Comparison of ENCODE assay signal across 10 cellular contexts in genomic region chr15:72197045-72197459, GRCh38. TPM values are rescaled to one million over a fixed set of nuclear protein-coding genes. Genes with fewer than 3 reads are reported as not detected.
DNase-seq lines count a peak whose midpoint lies in the region; ATAC-seq and TF ChIP-seq lines count a peak whose summit lies in the region.
"Had no signal": no experiment of that assay in that cellular context is flagged by ENCODE, and none has a peak within 500 bp of the region (broad histone marks: within the 10 kb centered on the region; RNA-seq: fewer than 3 reads in every experiment).

No MANE protein-coding gene starts in this region.

- H3K4me3 ChIP-seq in Caco-2 (ENCODE audit: low read depth, low read length), result no peak overlapping the region
- H3K4me3 ChIP-seq in WERI-Rb-1 (ENCODE audit: low read depth, low read length), result no peak overlapping the region
- peak overlapping the region; percentile 28 to 58 for H3K4me3 ChIP-seq in right atrium auricular region
- H3K4me3 ChIP-seq in psoas muscle, result peak overlapping the region; percentile 62

- ATAC-seq in psoas muscle (no peak), GM21786 (IDR thresholded peaks at IDR 0.05; ENCODE audit: unreplicated experiment) (no peak), HG02759 (IDR thresholded peaks at IDR 0.05; ENCODE audit: unreplicated experiment) (no peak)

- CTCF ChIA-PET in Caco-2 (lab: Charles Lee), result no interaction called here

- 12 to 18% (median 16%) methylated on average over 33 to 35 of the region's 35 CpGs for WGBS in psoas muscle, 3 donors

- H3K4me1 Mint-ChIP-seq in Caco-2 (ENCODE audit: low read depth, unreplicated experiment), result no peaks in the 10 kb centered on the region

- intact Hi-C loops in Caco-2 (cut with micrococcal nuclease; ENCODE audit: unreplicated experiment) (no loop called here), psoas muscle (cut with DNase I) (loop anchor here in 1 of 2 donors (5.0 kb wide), 1 partner anchor 35 kb away; the partner anchor contains the start of gene PKM)

- peaks cover 46% of the 10 kb centered on the region for H3K36me3 Mint-ChIP-seq in Caco-2 (ENCODE audit: insufficient read depth, unreplicated experiment)

- no peak for TF ChIP-seq CTCF in Caco-2 (IDR thresholded peaks at IDR 0.05; ENCODE audit: insufficient read depth in 1 of 2, low read depth in 1 of 2, low read length in 1 of 2, severe bottlenecking in 1 of 2, unreplicated experiment in 1 of 2)
- TF ChIP-seq CTCF in WERI-Rb-1 (IDR thresholded peaks at IDR 0.05; ENCODE audit: low read depth, low read length), result no peak
- TF ChIP-seq CTCF in right atrium auricular region (IDR thresholded peaks at IDR 0.05), result no peak
- no peak for TF ChIP-seq CTCF in psoas muscle (IDR thresholded peaks at IDR 0.05)

- peaks cover 2% of the 10 kb centered on the region for H3K27me3 Mint-ChIP-seq in Caco-2 (ENCODE audit: insufficient read depth, unreplicated experiment)

- peaks cover 14% of the 10 kb centered on the region for H3K36me3 ChIP-seq in Caco-2 (ENCODE audit: control insufficient read depth, insufficient read depth, low read length)
- H3K36me3 ChIP-seq in WERI-Rb-1, result peaks cover 43% of the 10 kb centered on the region
- peaks cover 32% of the 10 kb centered on the region for H3K36me3 ChIP-seq in right atrium auricular region
- peaks cover 10 to 33% of the 10 kb centered on the region in 2 donors for H3K36me3 ChIP-seq in psoas muscle (ENCODE audit: insufficient read depth in 1 of 2, low read depth in 1 of 2)

- DNase-seq in Caco-2 (no peak), WERI-Rb-1 (peak; percentile 23), right atrium auricular region (ENCODE audit: low spot score) (no peak), psoas muscle (no peak), T-helper 2 cell (no peak), activated gamma-delta T cell (lab: John Stamatoyannopoulos, UW) (no peak)

- BruUV-seq in Caco-2 (replicated peaks; lab: Mats Ljungman, UMichigan), result no TSS peak

- H3K27me3 ChIP-seq in Caco-2 (replicated peaks; ENCODE audit: control insufficient read depth, insufficient read depth, low read length), result no peaks in the 10 kb centered on the region
- no peaks in the 10 kb centered on the region for H3K27me3 ChIP-seq in WERI-Rb-1 (ENCODE audit: insufficient read depth, low read depth, severe bottlenecking)
- H3K27me3 ChIP-seq in right atrium auricular region, result no peaks in the 10 kb centered on the region
- no peaks in the 10 kb centered on the region for H3K27me3 ChIP-seq in psoas muscle (ENCODE audit: insufficient read depth in 3 of 3, low read length in 2 of 3)

- peaks cover 15% of the 10 kb centered on the region; the same call in 1 of the 2 replicates for H3K4me1 ChIP-seq in Caco-2
- peaks cover 0 to 28% of the 10 kb centered on the region in 2 donors for H3K4me1 ChIP-seq in right atrium auricular region
- H3K4me1 ChIP-seq in psoas muscle, result peaks cover 21% of the 10 kb centered on the region

- H3K9me3 ChIP-seq in Caco-2 (no peaks in the 10 kb centered on the region), WERI-Rb-1 (ENCODE audit: severe bottlenecking) (no peaks in the 10 kb centered on the region), right atrium auricular region (no peaks in the 10 kb centered on the region), psoas muscle (no peaks in the 10 kb centered on the region)

- POLR2A ChIA-PET in Caco-2 (lab: Charles Lee), result no interaction called here

- H3K27ac ChIP-seq in WERI-Rb-1 (no peak overlapping the region), right atrium auricular region (peak overlapping the region in 1 of 2 donors; percentile 10), psoas muscle (no peak overlapping the region)
- H3K27ac ChIP-seq: HL-60 had no signal

- H3K27ac Mint-ChIP-seq in Caco-2 (ENCODE audit: unreplicated experiment), result no peak overlapping the region

- H3K9me3 Mint-ChIP-seq in Caco-2 (ENCODE audit: unreplicated experiment), result no peaks in the 10 kb centered on the region

- H3K4me3 Mint-ChIP-seq in Caco-2 (ENCODE audit: unreplicated experiment), result peak overlapping the region; percentile 51

RNA-seq across cellular contexts. Expression of gene GRAMD2A, which starts 0.5 kb away (rescaled TPM):
- total RNA-seq in Caco-2 (2022), result 1.2 and 2.0 TPM in 2 replicates
- under 1 TPM in 1 of 2 donors, not detected in 1; 0.83 TPM for total RNA-seq in right atrium auricular region
- total RNA-seq in psoas muscle, result not detected
- under 1 TPM in 1 of 3 donors, not detected in 2; 0.01 TPM for polyA plus RNA-seq in psoas muscle
- total RNA-seq: RPMI7951 had no signal

RNA-seq across cellular contexts. Expression of gene PKM, which starts 33.9 kb away (rescaled TPM):
- total RNA-seq in Caco-2 (2022) (733 and 791 TPM in 2 replicates), right atrium auricular region (100 to 1,000 TPM; 538 to 934 TPM), psoas muscle (1,000 to 10,000 TPM in 1 of 4 donors, 100 to 1,000 TPM in 3; 513 to 1,170 (median 767) TPM)
- polyA plus RNA-seq in psoas muscle, result 1,000 to 10,000 TPM in 2 of 3 donors, 100 to 1,000 TPM in 1; 909 to 1,135 (median 1,127) TPM

Comparison
In these comparisons a context has a peak if more than half of its experiments do, and no peak if none do; other contexts are left out.
1. H3K4me3 ChIP-seq: peak in right atrium auricular region (2 of 2) and psoas muscle (single experiment); none in Caco-2 (single experiment) and WERI-Rb-1 (single experiment).